In the genomic region with DNA sequence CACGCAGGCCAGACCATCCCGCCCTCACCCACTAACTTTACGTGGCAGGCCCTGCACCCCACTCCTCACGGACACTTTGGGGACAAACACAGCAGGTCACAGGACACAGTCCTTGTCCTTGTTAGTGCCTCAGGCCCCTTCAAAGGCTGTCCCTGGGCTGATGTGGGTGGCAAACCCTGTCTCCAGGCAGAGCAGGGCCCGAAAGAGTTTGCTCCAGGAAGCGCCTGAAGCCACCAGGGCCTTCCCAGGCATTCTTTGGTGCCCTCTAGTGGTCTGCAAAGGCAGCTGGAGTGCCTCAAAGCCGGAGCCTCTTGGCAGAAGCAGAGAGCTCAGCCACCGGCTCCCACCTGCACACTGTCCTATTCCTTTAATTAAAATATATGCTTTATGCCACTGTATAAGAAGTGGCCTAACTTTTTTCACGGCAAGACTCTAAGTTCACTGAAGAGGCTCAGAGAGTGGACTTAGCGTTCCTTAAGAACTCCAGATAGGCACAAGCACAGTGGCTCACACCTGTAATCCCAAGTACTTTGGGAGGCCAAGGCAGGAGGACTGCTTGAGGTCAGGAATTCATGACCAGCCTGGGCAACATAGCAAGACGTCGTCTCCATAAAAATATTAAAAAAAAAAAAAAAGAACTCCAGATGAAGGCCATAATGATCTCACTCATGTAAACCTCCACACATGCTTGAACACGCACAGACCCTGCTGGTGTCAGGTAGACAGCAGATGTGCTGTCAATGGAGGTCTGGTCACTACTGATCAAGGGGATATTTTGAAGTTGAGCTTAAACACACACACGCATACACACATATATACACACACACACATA, we compare ENCODE assay signal across 8 cellular contexts. TPM values are rescaled to one million over a fixed set of nuclear protein-coding genes. Genes with fewer than 3 reads are reported as not detected.
A peak's percentile ranks its signal among the peaks of the same experiment; 100 is the strongest.
DNase-seq lines count a peak whose midpoint lies in the region; ATAC-seq and TF ChIP-seq lines count a peak whose summit lies in the region.

No MANE protein-coding gene starts in this region.

- CTCF ChIA-PET in PC-9 (lab: Charles Lee), result interaction anchor here (0.6 to 1.6 kb wide), 10 partner anchors 19 to 172 kb away, joined by 3 to 9 read pairs (median 4); no protein-coding TSS in a partner anchor
- CTCF ChIA-PET in naive thymus-derived CD4-positive, alpha-beta T cell (lab: Charles Lee), result interaction anchor here (0.6 to 7.3 kb wide), 38 partner anchors 12 to 412 kb away, joined by 3 to 119 read pairs (median 4); partner anchors contain the start of genes APOL3 and MYH9

- no peak overlapping the region for H3K4me3 Mint-ChIP-seq in activated T-cell treated with anti-CD3 and anti-CD28 coated beads, Interleukin-2, amount 50 U/mL, for 4 hours
- H3K4me3 Mint-ChIP-seq in naive thymus-derived CD4-positive, alpha-beta T cell, result peak overlapping the region in 2 of 10 donors; percentile 18 to 30

- H3K36me3 Mint-ChIP-seq in activated T-cell treated with anti-CD3 and anti-CD28 coated beads, Interleukin-2, amount 50 U/mL, for 4 hours (ENCODE audit: insufficient read depth), result peaks cover 21% of the 10 kb centered on the region
- H3K36me3 Mint-ChIP-seq in naive thymus-derived CD4-positive, alpha-beta T cell, result peaks cover 1 to 7% (median 2%) of the 10 kb centered on the region in 5 donors

- H3K27ac Mint-ChIP-seq in naive thymus-derived CD4-positive, alpha-beta T cell, result peak overlapping the region in 7 of 9 donors; percentile 57 to 87 (median 69)

- no peaks in the 10 kb centered on the region for H3K9me2 ChIP-seq in PC-9 (ENCODE audit: insufficient read depth)

- no peaks in the 10 kb centered on the region for H3K9me3 Mint-ChIP-seq in activated T-cell treated with anti-CD3 and anti-CD28 coated beads, Interleukin-2, amount 50 U/mL, for 4 hours
- H3K9me3 Mint-ChIP-seq in naive thymus-derived CD4-positive, alpha-beta T cell, result peaks cover 0 to 1% (median 0%) of the 10 kb centered on the region in 11 donors

- DNase-seq in COLO829 (ENCODE audit: low spot score) (peak; percentile 85), HS-5 (ENCODE audit: low read depth) (peak; percentile 68), PC-9 (peak; percentile 77 to 86), esophagus muscularis mucosa (ENCODE audit: extremely low spot score) (no peak)
- peak; percentile 77 for DNase-seq in activated T-cell treated with anti-CD3 and anti-CD28 coated beads, Interleukin-2, amount 50 U/mL, for 4 hours
- peak; percentile 58 to 90 (median 87) for DNase-seq in naive thymus-derived CD4-positive, alpha-beta T cell
- DNase-seq in stimulated activated CD8-positive, alpha-beta memory T cell treated with anti-CD3 and anti-CD28 coated beads, Interleukin-7, amount 100 ng/mL, for 4 hours (ENCODE audit: low read depth in 2 of 2), result peak; percentile 72 to 75

- no peak for TF ChIP-seq POLR2A in esophagus muscularis mucosa (IDR thresholded peaks at IDR 0.05; ENCODE audit: low read depth)

- no peaks in the 10 kb centered on the region for H3K27me3 Mint-ChIP-seq in activated T-cell treated with anti-CD3 and anti-CD28 coated beads, Interleukin-2, amount 50 U/mL, for 4 hours (ENCODE audit: low read depth)
- H3K27me3 Mint-ChIP-seq in naive thymus-derived CD4-positive, alpha-beta T cell, result no peaks in the 10 kb centered on the region

- H3K36me3 ChIP-seq in PC-9 (ENCODE audit: low read depth) (peaks cover 6% of the 10 kb centered on the region; the same call in 1 of the 2 replicates), esophagus muscularis mucosa (peaks cover 2 to 46% (median 40%) of the 10 kb centered on the region in 4 donors)
- H3K36me3 ChIP-seq in naive thymus-derived CD4-positive, alpha-beta T cell (ENCODE audit: control insufficient read depth in 2 of 3, insufficient read depth in 3 of 3, low read length in 3 of 3), result peaks cover 0 to 64% (median 0%) of the 10 kb centered on the region in 3 experiments

- H3F3A ChIP-seq in PC-9 (ENCODE audit: insufficient read depth, low read depth), result peaks cover 52% of the 10 kb centered on the region

- H2AFZ ChIP-seq in PC-9, result no peak overlapping the region

- TF ChIP-seq EP300 in esophagus muscularis mucosa (IDR thresholded peaks at IDR 0.05), result no peak

- H3K27ac ChIP-seq in PC-9 (no peak overlapping the region), esophagus muscularis mucosa (replicated peaks in 1 of 4) (peak overlapping the region; percentile 89 to 97 (median 92))
- H3K27ac ChIP-seq in naive thymus-derived CD4-positive, alpha-beta T cell (ENCODE audit: low read depth, low read length), result peak overlapping the region; percentile 34

- POLR2A ChIA-PET in PC-9 (lab: Charles Lee; ENCODE audit: unreplicated experiment), result interaction anchor here (0.5 to 0.7 kb wide), 4 partner anchors 86 to 138 kb away, joined by 3 to 26 read pairs (median 4); no protein-coding TSS in a partner anchor
- POLR2A ChIA-PET in naive thymus-derived CD4-positive, alpha-beta T cell (lab: Charles Lee), result interaction anchor here (0.6 to 2.4 kb wide), 15 partner anchors 10 to 181 kb away, joined by 3 to 12 read pairs (median 5); partner anchors contain the start of gene TXN2

- H3K9me3 ChIP-seq in PC-9 (ENCODE audit: insufficient read depth, low read depth) (no peaks in the 10 kb centered on the region), esophagus muscularis mucosa (no peaks in the 10 kb centered on the region)
- no peaks in the 10 kb centered on the region for H3K9me3 ChIP-seq in naive thymus-derived CD4-positive, alpha-beta T cell (ENCODE audit: control insufficient read depth in 2 of 3, low read length in 3 of 3)

- WGBS in esophagus muscularis mucosa, result 28% methylated on average over 11 of the region's 14 CpGs

- H3K79me2 ChIP-seq in PC-9 (ENCODE audit: low read depth), result peaks cover 26% of the 10 kb centered on the region

- BruUV-seq in PC-9 (replicated peaks; lab: Mats Ljungman, UMichigan), result no TSS peak

- no peaks in the 10 kb centered on the region for H4K20me1 ChIP-seq in PC-9 (ENCODE audit: insufficient read depth)

- H3K4me1 ChIP-seq in PC-9 (replicated peaks; ENCODE audit: insufficient read depth), result peaks cover 66% of the 10 kb centered on the region
- peaks cover 58 to 100% (median 92%) of the 10 kb centered on the region in 4 donors for H3K4me1 ChIP-seq in esophagus muscularis mucosa
- peaks cover 6 to 18% of the 10 kb centered on the region in 2 donors for H3K4me1 ChIP-seq in naive thymus-derived CD4-positive, alpha-beta T cell (ENCODE audit: control insufficient read depth in 2 of 2, insufficient read depth in 2 of 2, low read length in 2 of 2)

- H3K27me3 ChIP-seq in PC-9 (ENCODE audit: insufficient read depth, low read depth) (no peaks in the 10 kb centered on the region), esophagus muscularis mucosa (no peaks in the 10 kb centered on the region)
- H3K27me3 ChIP-seq in naive thymus-derived CD4-positive, alpha-beta T cell (ENCODE audit: control insufficient read depth in 2 of 2, insufficient read depth in 2 of 2, low read length in 2 of 2), result no peaks in the 10 kb centered on the region

- peak overlapping the region; percentile 5; the same call in 1 of the 2 replicates for H3K4me2 ChIP-seq in PC-9

- intact Hi-C loops in PC-9 (cut with micrococcal nuclease; ENCODE audit: unreplicated experiment) (loop anchor here (1.0 kb wide), 2 partner anchors 100 to 169 kb away; no protein-coding TSS in a partner anchor), esophagus muscularis mucosa (cut with DNase I) (loop anchor here (2.0 kb wide), 1 partner anchor 170 kb away; no protein-coding TSS in a partner anchor)
- intact Hi-C loops in naive thymus-derived CD4-positive, alpha-beta T cell (cut with micrococcal nuclease), result loop anchor here (1.0 to 2.0 kb wide), 7 partner anchors 15 to 169 kb away; no protein-coding TSS in a partner anchor

- peak; percentile 99 for TF ChIP-seq CTCF in PC-9 (conservative IDR thresholded peaks at IDR 0.05)
- peak in 2 of 3 experiments; percentile 92 to 97 for TF ChIP-seq CTCF in esophagus muscularis mucosa (IDR thresholded peaks at IDR 0.05)

- peak; percentile 89 for ATAC-seq in activated T-cell treated with anti-CD3 and anti-CD28 coated beads, Interleukin-2, amount 50 U/mL, for 4 hours
- ATAC-seq in naive thymus-derived CD4-positive, alpha-beta T cell, result peak; percentile 97
- no peak for ATAC-seq in HG03039 (IDR thresholded peaks at IDR 0.05; ENCODE audit: unreplicated experiment)

- H3K4me3 ChIP-seq in PC-9 (no peak overlapping the region), esophagus muscularis mucosa (peak overlapping the region; percentile 34 to 46 (median 40))
- H3K4me3 ChIP-seq in naive thymus-derived CD4-positive, alpha-beta T cell (ENCODE audit: low read length), result no peak overlapping the region

- peaks cover 22% of the 10 kb centered on the region for H3K4me1 Mint-ChIP-seq in activated T-cell treated with anti-CD3 and anti-CD28 coated beads, Interleukin-2, amount 50 U/mL, for 4 hours (ENCODE audit: low read depth)
- H3K4me1 Mint-ChIP-seq in naive thymus-derived CD4-positive, alpha-beta T cell, result peaks cover 9 to 32% (median 25%) of the 10 kb centered on the region in 7 donors

RNA-seq across cellular contexts. Expression of gene TXN2, which starts 11.1 kb away (rescaled TPM):
- total RNA-seq in PC-9 (2021) (89.0 and 95.1 TPM in 2 replicates), esophagus muscularis mucosa (10 to 100 TPM; 34.9 to 56.5 (median 47.2) TPM)
- total RNA-seq in activated T-cell treated with anti-CD3 and anti-CD28 coated beads, Interleukin-2, amount 50 U/mL, for 4 hours, result 100 to 1,000 TPM; 108 to 114 (median 113) TPM
- total RNA-seq in naive thymus-derived CD4-positive, alpha-beta T cell, result 10 to 100 TPM; 35.5 to 69.9 (median 37.7) TPM
- polyA plus RNA-seq in naive thymus-derived CD4-positive, alpha-beta T cell, result 100 to 1,000 TPM; 135 to 154 TPM

RNA-seq across cellular contexts. Expression of gene FOXRED2, which starts 36.5 kb away (rescaled TPM):
- total RNA-seq in PC-9 (2021), result 42.1 and 42.4 TPM in 2 replicates
- 10 to 100 TPM; 28.0 to 38.0 (median 36.5) TPM for total RNA-seq in activated T-cell treated with anti-CD3 and anti-CD28 coated beads, Interleukin-2, amount 50 U/mL, for 4 hours
- total RNA-seq in esophagus muscularis mucosa, result 10 to 100 TPM in 1 of 4 donors, 1 to 10 TPM in 3; 4.6 to 12.5 (median 5.4) TPM
- total RNA-seq in naive thymus-derived CD4-positive, alpha-beta T cell, result 10 to 100 TPM in 3 of 5 experiments, 1 to 10 TPM in 2; 2.3 to 13.1 (median 11.4) TPM
- polyA plus RNA-seq in naive thymus-derived CD4-positive, alpha-beta T cell, result 1 to 10 TPM; 2.3 to 5.6 TPM

RNA-seq across cellular contexts. Expression of gene EIF3D, which starts 58.6 kb away (rescaled TPM):
- total RNA-seq in PC-9 (2021) (270 and 312 TPM in 2 replicates), esophagus muscularis mucosa (100 to 1,000 TPM; 200 to 282 (median 252) TPM)
- total RNA-seq in activated T-cell treated with anti-CD3 and anti-CD28 coated beads, Interleukin-2, amount 50 U/mL, for 4 hours, result 100 to 1,000 TPM; 375 to 392 (median 385) TPM
- total RNA-seq in naive thymus-derived CD4-positive, alpha-beta T cell, result 100 to 1,000 TPM; 220 to 257 (median 232) TPM
- 100 to 1,000 TPM; 163 to 191 TPM for polyA plus RNA-seq in naive thymus-derived CD4-positive, alpha-beta T cell

Comparison
In these comparisons a context has a peak if more than half of its experiments do, and no peak if none do; other contexts are left out.
1. H3K4me3 ChIP-seq: peak in esophagus muscularis mucosa (4 of 4); none in PC-9 (single experiment) and naive thymus-derived CD4-positive, alpha-beta T cell (single experiment).